In the genomic region with DNA sequence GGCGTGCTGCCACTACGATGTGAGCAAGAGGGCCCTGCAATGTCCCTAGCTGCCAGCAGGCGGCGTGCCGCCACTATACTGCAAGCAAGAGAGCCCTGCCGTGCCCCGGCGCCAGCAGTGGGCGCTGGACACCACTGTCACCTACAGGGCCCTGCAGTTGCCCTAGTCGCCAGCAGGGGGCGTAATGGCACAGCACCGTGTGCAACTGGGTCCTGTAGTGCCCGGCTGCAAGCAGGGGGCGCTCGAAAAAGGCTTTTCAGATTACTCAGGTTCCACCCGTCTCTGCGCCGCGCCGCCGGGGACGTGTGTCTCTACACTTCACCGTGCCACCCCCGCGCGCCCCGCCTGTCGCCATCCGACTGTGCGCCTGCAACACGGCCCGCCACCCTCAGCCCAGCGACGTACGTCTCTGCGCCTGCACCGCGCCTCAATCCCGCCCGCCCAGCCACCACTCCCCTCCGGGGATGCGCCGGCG, we compare ENCODE assay signal across 9 cellular contexts.
DNase-seq lines count a peak whose midpoint lies in the region; ATAC-seq and TF ChIP-seq lines count a peak whose summit lies in the region.
"Had no signal": no experiment of that assay in that cellular context is flagged by ENCODE, and none has a peak within 500 bp of the region (broad histone marks: within the 10 kb centered on the region; RNA-seq: fewer than 3 reads in every experiment).

No MANE protein-coding gene starts in this region.

- DNase-seq in activated CD4-positive, alpha-beta T cell treated with anti-CD3 and anti-CD28 coated beads for 36 hours, result peak; percentile 83
- DNase-seq in activated CD4-positive, alpha-beta T cell treated with anti-CD3 and anti-CD28 coated beads for 1 hour, result no peak
- DNase-seq in left ventricle myocardium superior (peak; percentile 34), NCI-H774 (lab: John Stamatoyannopoulos, UW) (no peak), NCI-H2107 (lab: John Stamatoyannopoulos, UW) (no peak)
- DNase-seq in stimulated activated naive CD8-positive, alpha-beta T cell treated with anti-CD3 and anti-CD28 coated beads, Interleukin-15, amount 100 ng/mL, for 72 hours, result peak; percentile 61 to 78

- no peak overlapping the region for H3K27ac Mint-ChIP-seq in activated CD4-positive, alpha-beta T cell treated with anti-CD3 and anti-CD28 coated beads for 36 hours
- H3K27ac Mint-ChIP-seq in stimulated activated naive CD8-positive, alpha-beta T cell treated with anti-CD3 and anti-CD28 coated beads, Interleukin-15, amount 100 ng/mL, for 72 hours, result no peak overlapping the region

- no peak overlapping the region for H3K4me3 Mint-ChIP-seq in activated CD4-positive, alpha-beta T cell treated with anti-CD3 and anti-CD28 coated beads for 36 hours
- H3K4me3 Mint-ChIP-seq in stimulated activated naive CD8-positive, alpha-beta T cell treated with anti-CD3 and anti-CD28 coated beads, Interleukin-15, amount 100 ng/mL, for 72 hours, result no peak overlapping the region

- H3K36me3 Mint-ChIP-seq in activated CD4-positive, alpha-beta T cell treated with anti-CD3 and anti-CD28 coated beads for 36 hours (ENCODE audit: low read depth), result no peaks in the 10 kb centered on the region

- no peak overlapping the region for H3K27ac ChIP-seq in VCaP
- H3K27ac ChIP-seq: epithelial cell of prostate had no signal

- intact Hi-C loops in activated CD4-positive, alpha-beta T cell treated with anti-CD3 and anti-CD28 coated beads for 36 hours (cut with DNase I, micrococcal nuclease), result no loop called here
- intact Hi-C loops in left ventricle myocardium superior (cut with micrococcal nuclease), result no loop called here

- CTCF ChIA-PET in activated CD4-positive, alpha-beta T cell treated with anti-CD3 and anti-CD28 coated beads for 36 hours (lab: Charles Lee), result interaction anchor here (0.6 to 2.8 kb wide), 9 partner anchors 10 to 85 kb away, joined by 3 to 28 read pairs (median 3); no protein-coding TSS in a partner anchor

- no peaks in the 10 kb centered on the region for H3K4me1 Mint-ChIP-seq in activated CD4-positive, alpha-beta T cell treated with anti-CD3 and anti-CD28 coated beads for 36 hours
- no peaks in the 10 kb centered on the region for H3K4me1 Mint-ChIP-seq in stimulated activated naive CD8-positive, alpha-beta T cell treated with anti-CD3 and anti-CD28 coated beads, Interleukin-15, amount 100 ng/mL, for 72 hours

- POLR2A ChIA-PET in activated CD4-positive, alpha-beta T cell treated with anti-CD3 and anti-CD28 coated beads for 36 hours (lab: Charles Lee), result no interaction called here

- peak; percentile 75 for ATAC-seq in activated CD4-positive, alpha-beta T cell treated with anti-CD3 and anti-CD28 coated beads for 36 hours
- ATAC-seq in left ventricle myocardium superior (peak; percentile 12), GM21529 (IDR thresholded peaks at IDR 0.05; ENCODE audit: unreplicated experiment) (no peak)
- ATAC-seq in stimulated activated naive CD8-positive, alpha-beta T cell treated with anti-CD3 and anti-CD28 coated beads, Interleukin-15, amount 100 ng/mL, for 72 hours, result peak; percentile 79

- peaks cover 4% of the 10 kb centered on the region for H3K27me3 Mint-ChIP-seq in activated CD4-positive, alpha-beta T cell treated with anti-CD3 and anti-CD28 coated beads for 36 hours
- H3K27me3 Mint-ChIP-seq in stimulated activated naive CD8-positive, alpha-beta T cell treated with anti-CD3 and anti-CD28 coated beads, Interleukin-15, amount 100 ng/mL, for 72 hours, result peaks cover 15% of the 10 kb centered on the region

- peak; percentile 55 for TF ChIP-seq CTCF in VCaP (conservative IDR thresholded peaks at IDR 0.05)

- H3K9me3 Mint-ChIP-seq in activated CD4-positive, alpha-beta T cell treated with anti-CD3 and anti-CD28 coated beads for 36 hours (ENCODE audit: low read depth), result no peaks in the 10 kb centered on the region
- H3K9me3 Mint-ChIP-seq in stimulated activated naive CD8-positive, alpha-beta T cell treated with anti-CD3 and anti-CD28 coated beads, Interleukin-15, amount 100 ng/mL, for 72 hours, result no peaks in the 10 kb centered on the region

Comparison
In these comparisons a context has a peak if more than half of its experiments do, and no peak if none do; other contexts are left out.
1. DNase-seq: peak in activated CD4-positive, alpha-beta T cell treated with anti-CD3 and anti-CD28 coated beads for 36 hours (single experiment), left ventricle myocardium superior (single experiment) and stimulated activated naive CD8-positive, alpha-beta T cell treated with anti-CD3 and anti-CD28 coated beads, Interleukin-15, amount 100 ng/mL, for 72 hours (2 of 2); none in activated CD4-positive, alpha-beta T cell treated with anti-CD3 and anti-CD28 coated beads for 1 hour (single experiment), NCI-H774 (single experiment) and NCI-H2107 (single experiment).